ENCODE assay signal across 19 cellular contexts in genomic region chr19:22321554-22321953, GRCh38. TPM values are rescaled to one million over a fixed set of nuclear protein-coding genes. Genes with fewer than 3 reads are reported as not detected.
"Had no signal": no experiment of that assay in that cellular context is flagged by ENCODE, and none has a peak within 500 bp of the region (broad histone marks: within the 10 kb centered on the region; RNA-seq: fewer than 3 reads in every experiment).

No MANE protein-coding gene starts in this region.

RNA-seq across cellular contexts. Expression of gene ZNF729, which starts 35.3 kb away (rescaled TPM):
- total RNA-seq: activated naive CD4-positive, alpha-beta T cell treated with anti-CD3 and anti-CD28 coated beads for 36 hours; activated naive CD4-positive, alpha-beta T cell treated with anti-CD3 and anti-CD28 coated beads, Interleukin-2, amount 50 U/mL, for 72 hours; activated naive CD8-positive, alpha-beta T cell treated with anti-CD3 and anti-CD28 coated beads for 36 hours; activated naive CD8-positive, alpha-beta T cell treated with anti-CD3 and anti-CD28 coated beads, Interleukin-2, amount 10 ng/mL, durations not matched to agents 7 days and 5 days; activated T-cell treated with anti-CD3 and anti-CD28 coated beads, Interleukin-2, amount 50 U/mL, for 4 hours; activated T-cell treated with anti-CD3 and anti-CD28 coated beads, Interleukin-2, amount 50 U/mL, for 72 hours; activated T-helper 1 cell treated with anti-CD3 and anti-CD28 coated beads, Interleukin-12 subunit alpha, Interleukin-12 subunit beta, Interleukin-2, Interleukin-4 antibody, amounts not matched to agents 30 ng/mL and 10 ng/mL and 1 ng/mL, durations not matched to agents 14 hours and 24 hours and 36 hours; activated T-helper 17 cell treated with anti-CD3 and anti-CD28 coated beads, Interleukin-2, amount 50 U/mL, for 72 hours; activated T-helper 2 cell treated with anti-CD3 and anti-CD28 coated beads, Interferon-gamma antibody, Interleukin-2, Interleukin-4, amounts not matched to agents 10 μg/mL and 5 μg/mL and 100 μg/mL, durations not matched to agents 14 hours and 24 hours and 36 hours; adrenal gland; aorta; ascending aorta; astrocyte; body of pancreas; bronchial epithelial cell; cardiac muscle cell; cardiac septum; cerebellum had no signal
- polyA plus RNA-seq: adipose tissue, adrenal gland, aorta, cardiac muscle cell had no signal
